ENCODE assay signal across 1 cellular context in the genomic region with DNA sequence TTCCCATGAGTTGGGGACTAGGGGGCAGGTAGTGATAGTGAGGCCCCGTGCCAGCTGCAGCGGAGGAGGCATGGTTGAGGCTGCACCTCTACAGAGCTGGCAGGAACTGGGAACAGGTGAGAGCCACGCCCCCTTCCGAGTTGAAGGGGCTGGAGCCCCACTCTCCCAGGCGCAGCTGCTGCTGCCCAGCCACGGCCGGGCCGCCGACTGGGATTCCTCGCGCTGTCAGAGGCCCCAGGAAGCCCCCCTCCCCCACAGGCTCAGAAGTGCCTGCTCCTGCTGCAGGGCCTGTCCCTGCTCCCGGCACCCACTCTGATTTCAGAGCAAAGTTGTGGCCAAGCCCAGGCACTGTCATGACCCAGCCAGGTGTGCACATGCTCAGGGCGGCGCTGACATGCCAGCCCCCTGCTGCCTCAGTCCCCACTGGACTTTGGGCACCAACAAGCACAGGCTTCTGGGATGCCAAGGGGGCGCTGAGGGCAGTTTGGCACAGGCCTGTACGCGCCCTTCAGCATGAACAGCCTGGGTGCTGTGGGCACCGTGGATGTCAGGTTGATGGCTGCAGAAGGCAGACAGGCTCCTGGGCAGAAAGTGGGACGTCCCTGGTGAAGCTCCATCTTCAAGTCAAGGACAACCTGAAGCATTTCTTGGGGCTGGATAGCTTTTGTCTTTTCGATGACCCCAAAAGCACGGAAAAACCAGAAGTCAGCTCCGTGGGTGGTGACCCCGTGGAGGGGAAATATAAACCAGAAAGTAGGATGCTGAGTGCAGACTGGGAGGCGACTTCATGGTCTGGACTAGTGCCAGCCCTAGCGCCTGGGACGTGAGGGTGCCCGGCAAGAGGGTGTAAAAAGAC.
TF ChIP-seq lines count a peak whose summit lies in the region.

No MANE protein-coding gene starts in this region.

TF ChIP-seq in IMR-90, 13 proteins besides CTCF, POLR2A, EP300 and RAD21:
- TF ChIP-seq CEBPB (IDR thresholded peaks at IDR 0.05; ENCODE audit: low read depth, low read length) (no peak), BHLHE40 (IDR thresholded peaks at IDR 0.05; ENCODE audit: low read depth, low read length) (no peak), MAFK (IDR thresholded peaks at IDR 0.05; ENCODE audit: low read depth, low read length) (no peak), NFE2L2 (IDR thresholded peaks at IDR 0.05; ENCODE audit: low read depth, low read length) (no peak)
- TF ChIP-seq, protein P1, sequence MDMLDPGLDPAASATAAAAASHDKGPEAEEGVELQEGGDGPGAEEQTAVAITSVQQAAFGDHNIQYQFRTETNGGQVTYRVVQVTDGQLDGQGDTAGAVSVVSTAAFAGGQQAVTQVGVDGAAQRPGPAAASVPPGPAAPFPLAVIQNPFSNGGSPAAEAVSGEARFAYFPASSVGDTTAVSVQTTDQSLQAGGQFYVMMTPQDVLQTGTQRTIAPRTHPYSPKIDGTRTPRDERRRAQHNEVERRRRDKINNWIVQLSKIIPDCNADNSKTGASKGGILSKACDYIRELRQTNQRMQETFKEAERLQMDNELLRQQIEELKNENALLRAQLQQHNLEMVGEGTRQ (IDR thresholded peaks at IDR 0.05; ENCODE audit: low read depth, low read length): no peak
